ENCODE assay signal across 14 cellular contexts in genomic region chr4:35912174-35912573, GRCh38.
DNase-seq lines count a peak whose midpoint lies in the region; ATAC-seq and TF ChIP-seq lines count a peak whose summit lies in the region.
"Had no signal": no experiment of that assay in that cellular context is flagged by ENCODE, and none has a peak within 500 bp of the region (broad histone marks: within the 10 kb centered on the region; RNA-seq: fewer than 3 reads in every experiment).

No MANE protein-coding gene starts in this region.

- H3K9me3 ChIP-seq in mesenchymal stem cell (ENCODE audit: control insufficient read depth, low read length) (no peaks in the 10 kb centered on the region), sigmoid colon (no peaks in the 10 kb centered on the region)

- H3K27me3 ChIP-seq in mesenchymal stem cell (ENCODE audit: control insufficient read depth in 1 of 2, insufficient read depth in 1 of 2, low read length in 2 of 2) (no peaks in the 10 kb centered on the region), sigmoid colon (no peaks in the 10 kb centered on the region)

- H3K4me1 ChIP-seq in mesenchymal stem cell (ENCODE audit: control insufficient read depth, insufficient read depth, low read depth, low read length): no peaks in the 10 kb centered on the region
- no peaks in the 10 kb centered on the region for H3K4me1 ChIP-seq in sigmoid colon

- no peak overlapping the region for H3K9ac ChIP-seq in mesenchymal stem cell (ENCODE audit: low read length)

- H2AFZ ChIP-seq in mesenchymal stem cell (ENCODE audit: low read depth, low read length): no peak overlapping the region

- intact Hi-C loops in sigmoid colon (cut with DNase I): no loop called here

- H4K8ac ChIP-seq in mesenchymal stem cell (ENCODE audit: low read length): no peak overlapping the region

- H2AK5ac ChIP-seq in mesenchymal stem cell (ENCODE audit: low read length, severe bottlenecking): no peak overlapping the region

- H3K27ac ChIP-seq in mesenchymal stem cell (ENCODE audit: low read length, poor library complexity, severe bottlenecking) (no peak overlapping the region), sigmoid colon (no peak overlapping the region)

- ATAC-seq in GM18505 (IDR thresholded peaks at IDR 0.05; ENCODE audit: unreplicated experiment): peak; percentile 86
- peak; percentile 89 for ATAC-seq in GM19467 (IDR thresholded peaks at IDR 0.05; ENCODE audit: unreplicated experiment)
- ATAC-seq in HG02943 (IDR thresholded peaks at IDR 0.05; ENCODE audit: low read depth, unreplicated experiment): peak; percentile 79
- ATAC-seq in HG03565 (IDR thresholded peaks at IDR 0.05; ENCODE audit: unreplicated experiment): peak; percentile 99
- ATAC-seq: activated naive CD4-positive, alpha-beta T cell treated with anti-CD3 and anti-CD28 coated beads, Interleukin-2, amount 50 U/mL, for 72 hours had no signal

- no peak overlapping the region for H2BK15ac ChIP-seq in mesenchymal stem cell (ENCODE audit: low read depth, poor library complexity, severe bottlenecking)

- H3K4me1 Mint-ChIP-seq in T-helper 2 cell treated with Interferon-gamma antibody and Interleukin-4, amounts not matched to agents 5 μg/mL and 100 μg/mL, for 36 hours (ENCODE audit: low read depth): no peaks in the 10 kb centered on the region

- no peak overlapping the region for H3K14ac ChIP-seq in mesenchymal stem cell (ENCODE audit: low read length in 2 of 2)

- peaks cover 5% of the 10 kb centered on the region for H3K27me3 Mint-ChIP-seq in T-helper 2 cell treated with Interferon-gamma antibody and Interleukin-4, amounts not matched to agents 5 μg/mL and 100 μg/mL, for 36 hours (ENCODE audit: low read depth)

- no peak overlapping the region for H3K4me2 ChIP-seq in mesenchymal stem cell (ENCODE audit: low read length, poor library complexity, severe bottlenecking)
- H3K4me2 ChIP-seq: smooth muscle cell had no signal

- H3K18ac ChIP-seq in mesenchymal stem cell (ENCODE audit: low read depth in 1 of 2, low read length in 2 of 2): no peak overlapping the region

- no peak overlapping the region for H3K4ac ChIP-seq in mesenchymal stem cell (ENCODE audit: low read depth in 1 of 2, low read length in 2 of 2)

- no peak for TF ChIP-seq EP300 in sigmoid colon (IDR thresholded peaks at IDR 0.05)

- DNase-seq in mesenchymal stem cell (no peak), sigmoid colon (no peak), GM13976 (ENCODE audit: low spot score) (no peak)
- DNase-seq in T-helper 2 cell treated with Interferon-gamma antibody and Interleukin-4, amounts not matched to agents 5 μg/mL and 100 μg/mL, for 36 hours (ENCODE audit: low spot score): no peak
- DNase-seq: AML-193, H7, NCI-H774, SW 1271 had no signal

- H3K23ac ChIP-seq in mesenchymal stem cell (ENCODE audit: low read length in 2 of 2): no peak overlapping the region

- in situ Hi-C loops in GM13976 (cut with MboI; ENCODE audit: low sequenced_read_pairs, unreplicated experiment): no loop called here

- H2BK12ac ChIP-seq in mesenchymal stem cell (ENCODE audit: low read length in 2 of 2): no peak overlapping the region

- no peak for TF ChIP-seq CTCF in sigmoid colon (IDR thresholded peaks at IDR 0.05)
- TF ChIP-seq CTCF in GM13976 (IDR thresholded peaks at IDR 0.05; ENCODE audit: borderline replicate concordance, control extremely low read depth, extremely low read depth, insufficient read depth, missing control alignments): no peak

- H3K4me3 ChIP-seq in mesenchymal stem cell (ENCODE audit: insufficient read depth in 1 of 2, low read depth in 1 of 2, low read length in 2 of 2) (no peak overlapping the region), sigmoid colon (no peak overlapping the region)
- H3K4me3 ChIP-seq: smooth muscle cell had no signal

- H3K27ac Mint-ChIP-seq in T-helper 2 cell treated with Interferon-gamma antibody and Interleukin-4, amounts not matched to agents 5 μg/mL and 100 μg/mL, for 36 hours: no peak overlapping the region

- WGBS in mesenchymal stem cell: 73% methylated on average over 2 of the region's 2 CpGs
- 48 to 53% methylated on average over 2 of the region's 2 CpGs for WGBS in sigmoid colon, 2 donors

- no peaks in the 10 kb centered on the region for H3K79me1 ChIP-seq in mesenchymal stem cell (replicated peaks; ENCODE audit: low read length, poor library complexity, severe bottlenecking)

- H2BK120ac ChIP-seq in mesenchymal stem cell (ENCODE audit: low read depth, low read length): no peak overlapping the region

- no peak overlapping the region for H2BK5ac ChIP-seq in mesenchymal stem cell (ENCODE audit: low read depth, low read length, poor library complexity, severe bottlenecking)

- H3K36me3 ChIP-seq in mesenchymal stem cell (ENCODE audit: control insufficient read depth in 1 of 2, insufficient read depth in 2 of 2, low read depth in 1 of 2, low read length in 2 of 2): no peaks in the 10 kb centered on the region
- H3K36me3 ChIP-seq in sigmoid colon: no peaks in the 10 kb centered on the region

- H3K4me3 Mint-ChIP-seq in T-helper 2 cell treated with Interferon-gamma antibody and Interleukin-4, amounts not matched to agents 5 μg/mL and 100 μg/mL, for 36 hours: no peak overlapping the region

- TF ChIP-seq POLR2A in GM18505 (IDR thresholded peaks at IDR 0.05; ENCODE audit: borderline replicate concordance, extremely low read depth, insufficient read depth, insufficient read length) (no peak), sigmoid colon (IDR thresholded peaks at IDR 0.05) (no peak)

- H3K36me3 Mint-ChIP-seq in T-helper 2 cell treated with Interferon-gamma antibody and Interleukin-4, amounts not matched to agents 5 μg/mL and 100 μg/mL, for 36 hours (ENCODE audit: low read depth): no peaks in the 10 kb centered on the region
- H3K36me3 Mint-ChIP-seq: activated naive CD4-positive, alpha-beta T cell treated with anti-CD3 and anti-CD28 coated beads, Interleukin-2, amount 50 U/mL, for 72 hours had no signal

- H3K9me3 Mint-ChIP-seq in T-helper 2 cell treated with Interferon-gamma antibody and Interleukin-4, amounts not matched to agents 5 μg/mL and 100 μg/mL, for 36 hours: no peaks in the 10 kb centered on the region

- H4K91ac ChIP-seq in mesenchymal stem cell (ENCODE audit: low read length): no peak overlapping the region
